In the genomic region with DNA sequence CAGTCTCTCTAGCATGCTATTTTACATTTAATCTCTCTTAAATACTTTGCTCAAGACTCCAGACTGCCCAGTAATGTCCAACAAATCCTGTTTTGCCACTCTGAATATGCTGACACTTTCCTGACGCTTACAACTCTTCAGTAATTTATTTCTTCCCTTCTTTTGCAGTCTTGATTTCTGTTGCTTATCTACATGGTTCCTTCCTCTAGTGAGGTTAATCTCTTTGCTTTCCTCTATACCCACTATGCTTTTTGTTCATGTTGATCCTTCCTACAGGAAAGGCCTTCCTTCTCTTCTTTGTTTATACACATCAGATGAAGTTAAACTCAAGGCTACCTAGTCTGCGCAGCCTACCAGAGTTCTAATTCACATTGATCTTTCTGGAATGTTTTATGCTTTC, we compare ENCODE assay signal across 19 cellular contexts. TPM values are rescaled to one million over a fixed set of nuclear protein-coding genes. Genes with fewer than 3 reads are reported as not detected.
DNase-seq lines count a peak whose midpoint lies in the region; ATAC-seq, FAIRE-seq and TF ChIP-seq lines count a peak whose summit lies in the region.
"Had no signal": no experiment of that assay in that cellular context is flagged by ENCODE, and none has a peak within 500 bp of the region (broad histone marks: within the 10 kb centered on the region; RNA-seq: fewer than 3 reads in every experiment).

No MANE protein-coding gene starts in this region.

- H3K18ac ChIP-seq in H9 (ENCODE audit: insufficient read length, low read depth, low read length): no peak overlapping the region

- H2BK20ac ChIP-seq in H9 (ENCODE audit: low read depth, low read length, poor library complexity, severe bottlenecking): no peak overlapping the region

- H4K5ac ChIP-seq in H9 (ENCODE audit: insufficient read length, low read depth, low read length): no peak overlapping the region

- H3K27me3 Mint-ChIP-seq in H9 (ENCODE audit: low read depth): no peaks in the 10 kb centered on the region
- H3K27me3 Mint-ChIP-seq in endothelial cell (ENCODE audit: unreplicated experiment): no peaks in the 10 kb centered on the region
- H3K27me3 Mint-ChIP-seq: B cell; CD4-positive, alpha-beta memory T cell; IgD-negative memory B cell had no signal

- H2AK5ac ChIP-seq in H9 (ENCODE audit: insufficient read length, low read length): no peak overlapping the region

- H3K4me2 ChIP-seq in H9 (ENCODE audit: insufficient read depth, insufficient read length, low read length) (no peak overlapping the region), parathyroid adenoma (ENCODE audit: low read length) (peak overlapping the region; percentile 15)

- H2BK5ac ChIP-seq in H9 (ENCODE audit: insufficient read length, low read length): no peak overlapping the region

- ATAC-seq in GM21825 (IDR thresholded peaks at IDR 0.05; ENCODE audit: unreplicated experiment) (no peak), GM19467 (IDR thresholded peaks at IDR 0.05; ENCODE audit: unreplicated experiment) (no peak), HG03159 (IDR thresholded peaks at IDR 0.05; ENCODE audit: unreplicated experiment) (no peak), HG02870 (IDR thresholded peaks at IDR 0.05; ENCODE audit: unreplicated experiment) (no peak)

- H3K79me1 ChIP-seq in H9 (ENCODE audit: insufficient read depth, low read depth, low read length, poor library complexity, severe bottlenecking): no peaks in the 10 kb centered on the region

- H3K79me2 ChIP-seq in H9 (ENCODE audit: insufficient read depth, low read length): no peaks in the 10 kb centered on the region; the same call in 1 of the 2 replicates
- peaks cover 34% of the 10 kb centered on the region for H3K79me2 ChIP-seq in parathyroid adenoma

- H3K9me3 Mint-ChIP-seq in H9 (peaks cover 3 to 5% of the 10 kb centered on the region in 2 experiments), endothelial cell (ENCODE audit: unreplicated experiment) (peaks cover 2% of the 10 kb centered on the region)

- no peaks in the 10 kb centered on the region for H3K36me3 ChIP-seq in parathyroid adenoma (ENCODE audit: control insufficient read depth, insufficient read depth, low read length)

- H3K9ac ChIP-seq in H9 (ENCODE audit: extremely low read depth, insufficient read length, low read length) (no peak overlapping the region), parathyroid adenoma (no peak overlapping the region)

- H2AFZ ChIP-seq in H9 (ENCODE audit: low read length) (no peak overlapping the region), parathyroid adenoma (no peak overlapping the region)

- no peak overlapping the region for H3K27ac ChIP-seq in H9 (ENCODE audit: insufficient read length, low read depth, low read length)
- H3K27ac ChIP-seq in parathyroid adenoma: no peak overlapping the region

- no peak overlapping the region for H2BK120ac ChIP-seq in H9 (ENCODE audit: low read depth, low read length, poor library complexity, severe bottlenecking)

- no peaks in the 10 kb centered on the region for H3K23me2 ChIP-seq in H9 (ENCODE audit: insufficient read length, low read depth, low read length, poor library complexity, severe bottlenecking)

- no peak overlapping the region for H3K56ac ChIP-seq in H9 (ENCODE audit: insufficient read length, low read depth, low read length)

- H3K4me3 ChIP-seq in parathyroid adenoma (ENCODE audit: low read depth, low read length): no peak overlapping the region

- H4K91ac ChIP-seq in H9 (ENCODE audit: insufficient read length, low read depth, low read length): no peak overlapping the region

- no peak overlapping the region for H4K8ac ChIP-seq in H9 (replicated peaks; ENCODE audit: insufficient read length, low read depth, low read length)

- no peak overlapping the region for H3K4me3 Mint-ChIP-seq in H9
- H3K4me3 Mint-ChIP-seq in endothelial cell (ENCODE audit: unreplicated experiment): no peak overlapping the region
- H3K4me3 Mint-ChIP-seq: B cell; CD4-positive, alpha-beta memory T cell; IgD-negative memory B cell had no signal

- H3K36me3 Mint-ChIP-seq in H9 (ENCODE audit: insufficient read depth in 1 of 3, low read depth in 3 of 3): peaks cover 4 to 8% (median 5%) of the 10 kb centered on the region in 3 experiments
- H3K36me3 Mint-ChIP-seq in endothelial cell (ENCODE audit: low read depth, unreplicated experiment): peaks cover 3% of the 10 kb centered on the region

- no peaks in the 10 kb centered on the region for H3K27me3 ChIP-seq in H9 (ENCODE audit: insufficient read depth, low read length)
- H3K27me3 ChIP-seq in parathyroid adenoma (ENCODE audit: control insufficient read depth, insufficient read depth, low read length): no peaks in the 10 kb centered on the region

- H3K4me1 Mint-ChIP-seq in H9 (peaks cover 17 to 19% of the 10 kb centered on the region in 2 experiments; a peak in 3 of 4 replicates), endothelial cell (ENCODE audit: unreplicated experiment) (peaks cover 21% of the 10 kb centered on the region)

- FAIRE-seq in TTC549 (lab: Jason Lieb, UNC): peak; percentile 36

- no peaks in the 10 kb centered on the region for H4K20me1 ChIP-seq in H9 (ENCODE audit: control insufficient read depth, insufficient read depth, insufficient read length)

- H3K27ac Mint-ChIP-seq in H9 (peak overlapping the region in 2 of 3 experiments; percentile 0 to 9; a peak in 2 of 7 replicates), endothelial cell (ENCODE audit: unreplicated experiment) (peak overlapping the region; percentile 1)
- H3K27ac Mint-ChIP-seq: B cell, IgD-negative memory B cell had no signal

- no peak for TF ChIP-seq CTCF in H9 (conservative IDR thresholded peaks at IDR 0.05)
- TF ChIP-seq CTCF in endothelial cell (IDR thresholded peaks at IDR 0.05; ENCODE audit: unreplicated experiment): no peak
- no peak for TF ChIP-seq CTCF in parathyroid adenoma (IDR thresholded peaks at IDR 0.05)

- no peaks in the 10 kb centered on the region for H3K4me1 ChIP-seq in H9 (ENCODE audit: insufficient read depth, low read length)
- H3K4me1 ChIP-seq in parathyroid adenoma: peaks cover 6% of the 10 kb centered on the region

- H2BK12ac ChIP-seq in H9 (ENCODE audit: insufficient read length, low read depth, low read length): no peak overlapping the region

- H2BK15ac ChIP-seq in H9 (ENCODE audit: low read depth, low read length): no peak overlapping the region

- H3K4ac ChIP-seq in H9 (ENCODE audit: low read depth, low read length): no peak overlapping the region

- H3K23ac ChIP-seq in H9 (ENCODE audit: insufficient read length, low read depth, low read length): no peak overlapping the region

- whole genome bisulfite sequencing in H9 (ENCODE audit: extremely low coverage, insufficient read length, low lambda C conversion rate): no CpG with 5 or more reads among the region's 2 CpGs

- no peak overlapping the region for H3K14ac ChIP-seq in H9 (ENCODE audit: insufficient read depth, low read length)

- no peak overlapping the region for H3T11ph ChIP-seq in H9 (ENCODE audit: low read length)

- H3K9me3 ChIP-seq in H9 (ENCODE audit: control insufficient read depth, low read depth, low read length) (no peaks in the 10 kb centered on the region), parathyroid adenoma (ENCODE audit: control insufficient read depth, low read length) (no peaks in the 10 kb centered on the region)

- DNase-seq in H9: no peak
- DNase-seq in endothelial cell (ENCODE audit: low spot score): no peak
- DNase-seq: CD4-positive, alpha-beta memory T cell; DMS79 treated with DMSO at 0.1 percent for 48 hours; GF-D8; H7; NCI-H1048; NCI-H2227 treated with DMSO at 0.1 percent for 48 hours; NCI-H524 treated with DMSO at 0.1 percent for 48 hours; NK-92 treated with Interleukin-12 subunit alpha and Interleukin-12 subunit beta, amount 100 ng/mL, for 24 hours; OCI-M1 had no signal

RNA-seq across cellular contexts. Expression of a gene that starts 23.8 kb away (rescaled TPM):
- total RNA-seq in H9 (2021) (8.5 and 8.9 TPM in 2 replicates), endothelial cell (ENCODE audit: unreplicated experiment) (5.7 TPM)

RNA-seq across cellular contexts. Expression of a gene that starts 54.1 kb away (rescaled TPM):
- total RNA-seq in H9 (2021) (108 TPM in 2 replicates), endothelial cell (ENCODE audit: unreplicated experiment) (23.6 TPM)
